In genomic region chr1:201724039-201724759, GRCh38 we compare ENCODE assay signal across 15 cellular contexts.
DNase-seq lines count a peak whose midpoint lies in the region; ATAC-seq and TF ChIP-seq lines count a peak whose summit lies in the region.
"Had no signal": no experiment of that assay in that cellular context is flagged by ENCODE, and none has a peak within 500 bp of the region (broad histone marks: within the 10 kb centered on the region; RNA-seq: fewer than 3 reads in every experiment).

No MANE protein-coding gene starts in this region.

- CTCF ChIA-PET in activated naive CD4-positive, alpha-beta T cell treated with anti-CD3 and anti-CD28 coated beads, Interleukin-2, amount 10 ng/mL, durations not matched to agents 7 days and 5 days (lab: Charles Lee), result interaction anchor here (0.9 to 1.8 kb wide), 4 partner anchors 15 to 166 kb away, joined by 4 to 7 read pairs (median 5); no protein-coding TSS in a partner anchor

- no peaks in the 10 kb centered on the region for H3K9me3 ChIP-seq in SK-N-MC (ENCODE audit: low read depth, low read length)
- H3K9me3 ChIP-seq in gastroesophageal sphincter, result no peaks in the 10 kb centered on the region
- H3K9me3 ChIP-seq in thoracic aorta, result no peaks in the 10 kb centered on the region

- WGBS in gastroesophageal sphincter (ENCODE audit: low coverage in 1 of 2), 2 donors, result 38 to 47% methylated on average over 6 to 9 of the region's 9 CpGs

- peaks cover 7% of the 10 kb centered on the region for H3K36me3 Mint-ChIP-seq in nephron (ENCODE audit: low read depth)
- no peaks in the 10 kb centered on the region for H3K36me3 Mint-ChIP-seq in activated naive CD4-positive, alpha-beta T cell treated with anti-CD3 and anti-CD28 coated beads, Interleukin-2, amount 10 ng/mL, durations not matched to agents 7 days and 5 days
- H3K36me3 Mint-ChIP-seq: activated naive CD8-positive, alpha-beta T cell treated with anti-CD3 and anti-CD28 coated beads, Interleukin-2, amount 10 ng/mL, durations not matched to agents 7 days and 5 days had no signal

- no peaks in the 10 kb centered on the region for H3K27me3 Mint-ChIP-seq in nephron (ENCODE audit: low read depth)
- peaks cover 32% of the 10 kb centered on the region for H3K27me3 Mint-ChIP-seq in activated naive CD4-positive, alpha-beta T cell treated with anti-CD3 and anti-CD28 coated beads, Interleukin-2, amount 10 ng/mL, durations not matched to agents 7 days and 5 days

- TF ChIP-seq POLR2A in gastroesophageal sphincter (IDR thresholded peaks at IDR 0.05), result no peak

- peak overlapping the region; percentile 20 to 62 (median 41) for H3K4me3 Mint-ChIP-seq in nephron
- H3K4me3 Mint-ChIP-seq in activated naive CD4-positive, alpha-beta T cell treated with anti-CD3 and anti-CD28 coated beads, Interleukin-2, amount 10 ng/mL, durations not matched to agents 7 days and 5 days, result no peak overlapping the region
- H3K4me3 Mint-ChIP-seq: activated B cell treated with CpG ODN at 0.5 μM for 24 hours; activated naive CD8-positive, alpha-beta T cell treated with anti-CD3 and anti-CD28 coated beads, Interleukin-2, amount 10 ng/mL, durations not matched to agents 7 days and 5 days; B cell had no signal

- H3K36me3 ChIP-seq in SK-N-MC (ENCODE audit: insufficient read depth, low read length), result no peaks in the 10 kb centered on the region
- no peaks in the 10 kb centered on the region for H3K36me3 ChIP-seq in gastroesophageal sphincter
- H3K36me3 ChIP-seq in thoracic aorta, result no peaks in the 10 kb centered on the region

- H3K9me3 Mint-ChIP-seq in nephron, result no peaks in the 10 kb centered on the region
- H3K9me3 Mint-ChIP-seq in activated naive CD4-positive, alpha-beta T cell treated with anti-CD3 and anti-CD28 coated beads, Interleukin-2, amount 10 ng/mL, durations not matched to agents 7 days and 5 days, result no peaks in the 10 kb centered on the region
- H3K9me3 Mint-ChIP-seq: activated B cell treated with CpG ODN at 0.5 μM for 24 hours; activated naive CD8-positive, alpha-beta T cell treated with anti-CD3 and anti-CD28 coated beads, Interleukin-2, amount 10 ng/mL, durations not matched to agents 7 days and 5 days had no signal

- TF ChIP-seq CTCF in gastroesophageal sphincter (IDR thresholded peaks at IDR 0.05) (no peak), nephron (IDR thresholded peaks at IDR 0.05; ENCODE audit: unreplicated experiment in 3 of 3) (no peak), thoracic aorta (IDR thresholded peaks at IDR 0.05) (no peak), omental fat pad (IDR thresholded peaks at IDR 0.05) (no peak)

- peak overlapping the region; percentile 92 to 94 (median 92) for H3K27ac Mint-ChIP-seq in nephron
- H3K27ac Mint-ChIP-seq in activated naive CD4-positive, alpha-beta T cell treated with anti-CD3 and anti-CD28 coated beads, Interleukin-2, amount 10 ng/mL, durations not matched to agents 7 days and 5 days, result no peak overlapping the region
- H3K27ac Mint-ChIP-seq: activated B cell treated with CpG ODN at 0.5 μM for 24 hours; activated naive CD8-positive, alpha-beta T cell treated with anti-CD3 and anti-CD28 coated beads, Interleukin-2, amount 10 ng/mL, durations not matched to agents 7 days and 5 days; B cell had no signal

- peaks cover 56% of the 10 kb centered on the region for H3K4me1 Mint-ChIP-seq in nephron
- H3K4me1 Mint-ChIP-seq in activated naive CD4-positive, alpha-beta T cell treated with anti-CD3 and anti-CD28 coated beads, Interleukin-2, amount 10 ng/mL, durations not matched to agents 7 days and 5 days, result no peaks in the 10 kb centered on the region
- H3K4me1 Mint-ChIP-seq: activated naive CD8-positive, alpha-beta T cell treated with anti-CD3 and anti-CD28 coated beads, Interleukin-2, amount 10 ng/mL, durations not matched to agents 7 days and 5 days had no signal

- H3K27me3 ChIP-seq in gastroesophageal sphincter (no peaks in the 10 kb centered on the region), thoracic aorta (replicated peaks; ENCODE audit: insufficient read depth) (no peaks in the 10 kb centered on the region)

- H3K4me1 ChIP-seq in gastroesophageal sphincter (peaks cover 0 to 69% (median 36%) of the 10 kb centered on the region in 3 donors), thoracic aorta (ENCODE audit: control insufficient read depth in 1 of 2, low read depth in 2 of 2) (peaks cover 49 to 94% of the 10 kb centered on the region in 2 donors)

- H3K9ac ChIP-seq in SK-N-MC (ENCODE audit: insufficient read length), result no peak overlapping the region

- H3K4me3 ChIP-seq in SK-N-MC (no peak overlapping the region), gastroesophageal sphincter (no peak overlapping the region), thoracic aorta (peak overlapping the region; percentile 12)
- H3K4me3 ChIP-seq: K562 had no signal

- DNase-seq in SK-N-MC (ENCODE audit: low read depth, low spot score), result no peak
- DNase-seq in thoracic aorta (ENCODE audit: low spot score), result no peak
- no peak for DNase-seq in omental fat pad (ENCODE audit: low spot score)
- DNase-seq in germinal center (ENCODE audit: low spot score), result no peak
- no peak for DNase-seq in activated naive CD4-positive, alpha-beta T cell treated with anti-CD3 and anti-CD28 coated beads, Interleukin-2, amount 10 ng/mL, durations not matched to agents 7 days and 5 days
- no peak for DNase-seq in activated gamma-delta T cell treated with Interleukin-2 at 50 U/mL for 16 hours
- DNase-seq: activated B cell treated with CpG ODN at 0.5 μM for 24 hours; activated naive CD8-positive, alpha-beta T cell treated with anti-CD3 and anti-CD28 coated beads, Interleukin-2, amount 10 ng/mL, durations not matched to agents 7 days and 5 days; DMS79 treated with DMSO at 0.1 percent for 48 hours; NCI-H146; stimulated activated CD4-positive, alpha-beta T cell treated with anti-CD3 and anti-CD28 coated beads, Interleukin-12 subunit alpha, Interleukin-12 subunit beta, amount 100 ng/mL, for 4 hours had no signal

- H3K27ac ChIP-seq in SK-N-MC (0 out of 2 replicates have a peak overlapping the region, but pooled peaks have one; percentile 29), gastroesophageal sphincter (peak overlapping the region in 3 of 4 donors; percentile 67 to 74 (median 73)), thoracic aorta (peak overlapping the region; percentile 73 to 83)

- no peak for TF ChIP-seq EP300 in gastroesophageal sphincter (IDR thresholded peaks at IDR 0.05)

- ATAC-seq in gastroesophageal sphincter, result no peak
- ATAC-seq in thoracic aorta (ENCODE audit: insufficient number of reproducible peaks, low FRiP score, low read depth), result no peak
- no peak for ATAC-seq in omental fat pad (ENCODE audit: low FRiP score)
- ATAC-seq: K562 had no signal
